Comparison of ENCODE assay signal across 21 cellular contexts in the genomic region with DNA sequence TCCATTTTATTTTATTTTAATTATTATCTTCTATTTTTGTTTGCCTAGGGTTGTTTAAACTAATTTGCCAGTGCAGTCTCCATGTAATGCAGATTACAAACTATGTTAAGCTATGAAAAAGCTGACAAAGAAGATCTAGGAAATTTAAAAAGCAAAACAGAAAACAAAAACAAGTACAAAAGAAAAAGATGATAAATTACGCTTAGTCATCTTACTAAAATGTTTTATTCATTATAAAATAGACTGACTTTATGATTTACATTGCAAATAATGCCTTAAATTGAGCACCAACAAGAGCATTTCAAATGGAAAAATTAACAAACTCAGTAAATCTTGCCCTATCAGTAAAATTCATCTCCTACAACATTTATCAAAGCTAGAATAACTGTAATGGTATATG. TPM values are rescaled to one million over a fixed set of nuclear protein-coding genes. Genes with fewer than 3 reads are reported as not detected.
DNase-seq lines count a peak whose midpoint lies in the region; ATAC-seq, FAIRE-seq and TF ChIP-seq lines count a peak whose summit lies in the region.
"Had no signal": no experiment of that assay in that cellular context is flagged by ENCODE, and none has a peak within 500 bp of the region (broad histone marks: within the 10 kb centered on the region; RNA-seq: fewer than 3 reads in every experiment).

No MANE protein-coding gene starts in this region.

- H3K4me3 ChIP-seq in Panc1 (ENCODE audit: low read depth in 2 of 2, low read length in 2 of 2): no peak overlapping the region
- no peak overlapping the region for H3K4me3 ChIP-seq in kidney (ENCODE audit: low read length in 2 of 2)
- H3K4me3 ChIP-seq: SJCRH30 had no signal

- no peaks in the 10 kb centered on the region for H3K9me3 ChIP-seq in Panc1 (ENCODE audit: control insufficient read depth, insufficient read depth, low read depth, low read length)
- no peaks in the 10 kb centered on the region for H3K9me3 ChIP-seq in kidney (ENCODE audit: control insufficient read depth in 1 of 2, low read length in 2 of 2)
- H3K9me3 ChIP-seq: SJCRH30 had no signal

- no peaks in the 10 kb centered on the region for H3K9me3 Mint-ChIP-seq in activated CD8-positive, alpha-beta memory T cell treated with anti-CD3 and anti-CD28 coated beads, Interleukin-2, amount 10 ng/mL, durations not matched to agents 7 days and 5 days (ENCODE audit: low read depth)
- H3K9me3 Mint-ChIP-seq: CD14-positive monocyte had no signal

- no peak for TF ChIP-seq CTCF in Panc1 (IDR thresholded peaks at IDR 0.05)
- no peak for TF ChIP-seq CTCF in kidney (IDR thresholded peaks at IDR 0.05; ENCODE audit: borderline replicate concordance, extremely low read depth, insufficient read depth)

- H3K36me3 Mint-ChIP-seq in activated CD8-positive, alpha-beta memory T cell treated with anti-CD3 and anti-CD28 coated beads, Interleukin-2, amount 10 ng/mL, durations not matched to agents 7 days and 5 days: peaks cover 42% of the 10 kb centered on the region

- FAIRE-seq in G401.6 (lab: Jason Lieb, UNC) (peak; percentile 56), kidney (lab: Jason Lieb, UNC) (peak; percentile 77)
- FAIRE-seq: GM18507 had no signal

- H3K4me1 Mint-ChIP-seq in activated CD8-positive, alpha-beta memory T cell treated with anti-CD3 and anti-CD28 coated beads, Interleukin-2, amount 10 ng/mL, durations not matched to agents 7 days and 5 days: peaks cover 4% of the 10 kb centered on the region
- H3K4me1 Mint-ChIP-seq: B cell, CD14-positive monocyte had no signal

- DNase-seq in activated CD8-positive, alpha-beta memory T cell treated with anti-CD3 and anti-CD28 coated beads, Interleukin-2, amount 10 ng/mL, durations not matched to agents 7 days and 5 days: no peak
- no peak for DNase-seq in activated CD8-positive, alpha-beta memory T cell treated with anti-CD3 and anti-CD28 coated beads, Interleukin-2, amount 50 U/mL, for 4 hours
- no peak for DNase-seq in Panc1 (ENCODE audit: low read depth, low spot score)
- no peak for DNase-seq in kidney
- no peak for DNase-seq in erythroblast (lab: John Stamatoyannopoulos, UW)
- DNase-seq: GDM1, GOT3, HCEC 1CT, KBM-7, NCI-H1105, NCI-H2029, NCI-H226, NCI-H510A treated with DMSO at 0.1 percent for 48 hours, NCI-H748 treated with DMSO at 0.1 percent for 48 hours, SJCRH30 had no signal

- CTCF ChIA-PET in activated CD8-positive, alpha-beta memory T cell treated with anti-CD3 and anti-CD28 coated beads, Interleukin-2, amount 10 ng/mL, durations not matched to agents 7 days and 5 days (lab: Charles Lee): interaction anchor here (1.5 kb wide), 1 partner anchor 65 kb away, joined by 3 read pairs; no protein-coding TSS in a partner anchor
- CTCF ChIA-PET in Panc1 (lab: Charles Lee): interaction anchor here (0.5 kb wide), 1 partner anchor 328 kb away, joined by 3 read pairs; no protein-coding TSS in a partner anchor

- no peaks in the 10 kb centered on the region for H3K27me3 Mint-ChIP-seq in activated CD8-positive, alpha-beta memory T cell treated with anti-CD3 and anti-CD28 coated beads, Interleukin-2, amount 10 ng/mL, durations not matched to agents 7 days and 5 days
- H3K27me3 Mint-ChIP-seq: B cell had no signal

- H3K27ac ChIP-seq in Panc1 (ENCODE audit: low read length): peak overlapping the region; percentile 60
- H3K27ac ChIP-seq in kidney (ENCODE audit: low read depth in 2 of 2, low read length in 2 of 2): no peak overlapping the region
- H3K27ac ChIP-seq: SJCRH30 had no signal

- H3K36me3 ChIP-seq in Panc1 (ENCODE audit: control insufficient read depth, insufficient read depth, low read length) (peaks cover 69% of the 10 kb centered on the region), kidney (ENCODE audit: control insufficient read depth in 1 of 2, insufficient read depth in 2 of 2, low read length in 2 of 2) (peaks cover 18 to 31% of the 10 kb centered on the region in 2 donors)

- TF ChIP-seq POLR2A in erythroblast (IDR thresholded peaks at IDR 0.05; ENCODE audit: low read length): no peak

- H3K27me3 ChIP-seq in Panc1 (ENCODE audit: control insufficient read depth, insufficient read depth, low read length): no peaks in the 10 kb centered on the region
- H3K27me3 ChIP-seq: SJCRH30 had no signal

- intact Hi-C loops in Panc1 (cut with micrococcal nuclease; ENCODE audit: unreplicated experiment) (no loop called here), kidney (cut with DNase I) (no loop called here)

- POLR2A ChIA-PET in Panc1 (lab: Charles Lee): no interaction called here

- peaks cover 53% of the 10 kb centered on the region for H3K4me1 ChIP-seq in Panc1 (ENCODE audit: control insufficient read depth, insufficient read depth, low read length)
- no peaks in the 10 kb centered on the region for H3K4me1 ChIP-seq in kidney (ENCODE audit: control insufficient read depth in 1 of 2, insufficient read depth in 1 of 2, low read depth in 1 of 2, low read length in 2 of 2)

- H3K9ac ChIP-seq in kidney (ENCODE audit: low read length in 2 of 2): no peak overlapping the region

- no TSS peak for BruUV-seq in Panc1 (replicated peaks; lab: Mats Ljungman, UMichigan)

- peak overlapping the region; percentile 36 for H3K27ac Mint-ChIP-seq in activated CD8-positive, alpha-beta memory T cell treated with anti-CD3 and anti-CD28 coated beads, Interleukin-2, amount 10 ng/mL, durations not matched to agents 7 days and 5 days
- H3K27ac Mint-ChIP-seq: B cell, CD14-positive monocyte had no signal

- no peak for ATAC-seq in activated CD8-positive, alpha-beta memory T cell treated with anti-CD3 and anti-CD28 coated beads, Interleukin-2, amount 10 ng/mL, durations not matched to agents 7 days and 5 days
- ATAC-seq in Panc1 (no peak), HG03432 (IDR thresholded peaks at IDR 0.05; ENCODE audit: unreplicated experiment) (no peak), HG03196 (IDR thresholded peaks at IDR 0.05; ENCODE audit: unreplicated experiment) (no peak)

- H3K4me3 Mint-ChIP-seq in activated CD8-positive, alpha-beta memory T cell treated with anti-CD3 and anti-CD28 coated beads, Interleukin-2, amount 10 ng/mL, durations not matched to agents 7 days and 5 days: no peak overlapping the region
- H3K4me3 Mint-ChIP-seq: B cell, CD14-positive monocyte had no signal

- in situ Hi-C loops in Panc1 (cut with HindIII; ENCODE audit: low pct_unique_long_range_greater_than_20kb, low sequenced_read_pairs): no loop called here

RNA-seq across cellular contexts. Expression of gene LRPPRC, which starts 52.9 kb away (rescaled TPM):
- 100 to 1,000 TPM in 1 of 2 experiments, 10 to 100 TPM in 1; 70.0 to 103 TPM for total RNA-seq in activated CD8-positive, alpha-beta memory T cell treated with anti-CD3 and anti-CD28 coated beads, Interleukin-2, amount 10 ng/mL, durations not matched to agents 7 days and 5 days
- total RNA-seq in Panc1 (2021; ENCODE audit: unreplicated experiment): 207 TPM
- polyA plus RNA-seq in Panc1 (2012; ENCODE audit: insufficient read length): 118 TPM
- total RNA-seq in kidney: 66.2 TPM
- polyA plus RNA-seq in kidney (ENCODE audit: insufficient read depth, low read depth, low replicate concordance): 71.3 TPM
